ENCODE assay signal across 26 cellular contexts in the genomic region with DNA sequence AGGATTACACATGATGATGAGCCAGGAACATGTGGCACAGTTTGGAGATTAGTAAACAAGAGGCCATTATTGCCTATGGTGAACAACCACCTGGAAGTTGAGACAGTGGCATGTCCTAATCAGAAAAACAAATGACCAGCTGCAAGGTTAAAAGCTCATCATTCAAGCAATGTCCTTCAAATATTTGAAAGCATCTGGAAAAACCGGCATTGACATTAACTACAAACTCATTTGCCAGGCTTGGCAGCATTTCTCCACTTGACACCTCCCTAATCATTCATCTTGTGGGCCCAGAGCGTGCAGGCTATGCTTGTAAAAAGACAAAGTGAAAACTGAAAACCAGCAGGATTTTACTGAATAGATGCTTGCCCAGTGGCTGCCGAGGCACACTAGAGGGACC.
DNase-seq lines count a peak whose midpoint lies in the region; ATAC-seq and TF ChIP-seq lines count a peak whose summit lies in the region.
"Had no signal": no experiment of that assay in that cellular context is flagged by ENCODE, and none has a peak within 500 bp of the region (broad histone marks: within the 10 kb centered on the region; RNA-seq: fewer than 3 reads in every experiment).

No MANE protein-coding gene starts in this region.

- H3K4me1 Mint-ChIP-seq in CD8-positive, alpha-beta memory T cell: no peaks in the 10 kb centered on the region
- H3K4me1 Mint-ChIP-seq in activated naive CD8-positive, alpha-beta T cell treated with anti-CD3 and anti-CD28 coated beads for 36 hours: no peaks in the 10 kb centered on the region
- H3K4me1 Mint-ChIP-seq: memory B cell; naive thymus-derived CD4-positive, alpha-beta T cell had no signal

- H3K36me3 Mint-ChIP-seq in CD8-positive, alpha-beta memory T cell: no peaks in the 10 kb centered on the region
- no peaks in the 10 kb centered on the region for H3K36me3 Mint-ChIP-seq in activated naive CD8-positive, alpha-beta T cell treated with anti-CD3 and anti-CD28 coated beads for 36 hours
- H3K36me3 Mint-ChIP-seq: memory B cell; naive thymus-derived CD4-positive, alpha-beta T cell had no signal

- CTCF ChIA-PET in CD8-positive, alpha-beta memory T cell (lab: Charles Lee): no interaction called here

- no peaks in the 10 kb centered on the region for H3K9me3 Mint-ChIP-seq in CD8-positive, alpha-beta memory T cell
- H3K9me3 Mint-ChIP-seq in activated naive CD8-positive, alpha-beta T cell treated with anti-CD3 and anti-CD28 coated beads for 36 hours: peaks cover 3% of the 10 kb centered on the region
- H3K9me3 Mint-ChIP-seq: activated CD8-positive, alpha-beta T cell treated with anti-CD3 and anti-CD28 coated beads for 36 hours; HFFc6; memory B cell had no signal

- H3K27ac ChIP-seq in CD8-positive, alpha-beta memory T cell (ENCODE audit: low read depth, low read length): no peak overlapping the region
- H3K27ac ChIP-seq: 22Rv1, gastroesophageal sphincter, uterus had no signal

- TF ChIP-seq CTCF in fibroblast of mammary gland (conservative IDR thresholded peaks at IDR 0.05; ENCODE audit: control insufficient read depth, insufficient read depth, low read depth, low read length): no peak

- POLR2A ChIA-PET in CD8-positive, alpha-beta memory T cell (lab: Charles Lee): no interaction called here

- H3K27ac Mint-ChIP-seq in CD8-positive, alpha-beta memory T cell: no peak overlapping the region
- H3K27ac Mint-ChIP-seq in activated naive CD8-positive, alpha-beta T cell treated with anti-CD3 and anti-CD28 coated beads for 36 hours: no peak overlapping the region
- H3K27ac Mint-ChIP-seq: activated CD8-positive, alpha-beta T cell treated with anti-CD3 and anti-CD28 coated beads for 36 hours; HFFc6; memory B cell; naive thymus-derived CD4-positive, alpha-beta T cell had no signal

- H3K27me3 ChIP-seq in CD8-positive, alpha-beta memory T cell (ENCODE audit: insufficient read depth, low read length, poor library complexity, severe bottlenecking): no peaks in the 10 kb centered on the region
- H3K27me3 ChIP-seq: gastroesophageal sphincter, uterus had no signal

- no peak for ATAC-seq in HG02973 (IDR thresholded peaks at IDR 0.05; ENCODE audit: unreplicated experiment)
- ATAC-seq: activated CD8-positive, alpha-beta T cell treated with anti-CD3 and anti-CD28 coated beads for 36 hours; gastroesophageal sphincter; naive thymus-derived CD4-positive, alpha-beta T cell; sciatic nerve; SK-N-SH treated with all-trans-retinoic acid at 6 μM for 48 hours had no signal

- no peaks in the 10 kb centered on the region for H3K9me3 ChIP-seq in CD8-positive, alpha-beta memory T cell (ENCODE audit: low read length)
- H3K9me3 ChIP-seq: uterus had no signal

- peaks cover 6 to 22% of the 10 kb centered on the region in 2 donors for H3K27me3 Mint-ChIP-seq in CD8-positive, alpha-beta memory T cell
- no peaks in the 10 kb centered on the region for H3K27me3 Mint-ChIP-seq in activated naive CD8-positive, alpha-beta T cell treated with anti-CD3 and anti-CD28 coated beads for 36 hours

- DNase-seq in DMS 273 (lab: John Stamatoyannopoulos, UW; ENCODE audit: unreplicated experiment) (peak; percentile 5), DMS 273 treated with DMSO at 0.1 percent for 48 hours (lab: John Stamatoyannopoulos, UW) (no peak), NCI-H1092 (lab: John Stamatoyannopoulos, UW) (peak; percentile 8), NCI-H69 (lab: John Stamatoyannopoulos, UW) (peak; percentile 73), fibroblast of mammary gland (ENCODE audit: low read depth) (peak; percentile 52)
- DNase-seq in CD8-positive, alpha-beta memory T cell: no peak
- DNase-seq in activated naive CD8-positive, alpha-beta T cell treated with anti-CD3 and anti-CD28 coated beads for 36 hours: no peak
- DNase-seq: activated CD4-positive, CD25-positive, alpha-beta regulatory T cell; activated CD8-positive, alpha-beta T cell treated with anti-CD3 and anti-CD28 coated beads for 36 hours; activated naive CD4-positive, alpha-beta T cell treated with Interleukin-2 at 50 U/mL for 16 hours; activated T-cell treated with anti-CD3 and anti-CD28 coated beads, Interleukin-2, amount 50 U/mL, for 1 hour; AML-193; central memory CD4-positive, alpha-beta T cell; HFFc6; kidney glomerular epithelial cell; naive thymus-derived CD4-positive, alpha-beta T cell; NK-92 treated with Interleukin-12 subunit alpha and Interleukin-12 subunit beta, amount 100 ng/mL, for 24 hours; substantia nigra; T-helper 9 cell; uterus had no signal

- H3K36me3 ChIP-seq in CD8-positive, alpha-beta memory T cell (ENCODE audit: insufficient read depth, low read length): no peaks in the 10 kb centered on the region
- H3K36me3 ChIP-seq: gastroesophageal sphincter, uterus had no signal

- H3K4me1 ChIP-seq in CD8-positive, alpha-beta memory T cell (ENCODE audit: insufficient read depth, low read length): no peaks in the 10 kb centered on the region
- H3K4me1 ChIP-seq: gastroesophageal sphincter, uterus had no signal

- H3K4me3 ChIP-seq in fibroblast of mammary gland (ENCODE audit: control insufficient read depth, low read depth, low read length): no peak overlapping the region
- no peak overlapping the region for H3K4me3 ChIP-seq in CD8-positive, alpha-beta memory T cell (ENCODE audit: low read length)
- H3K4me3 ChIP-seq: gastroesophageal sphincter, uterus had no signal

- no peak overlapping the region for H3K4me3 Mint-ChIP-seq in CD8-positive, alpha-beta memory T cell
- H3K4me3 Mint-ChIP-seq in activated naive CD8-positive, alpha-beta T cell treated with anti-CD3 and anti-CD28 coated beads for 36 hours: no peak overlapping the region
- H3K4me3 Mint-ChIP-seq: activated CD8-positive, alpha-beta T cell treated with anti-CD3 and anti-CD28 coated beads for 36 hours; HFFc6; memory B cell; naive thymus-derived CD4-positive, alpha-beta T cell had no signal

Comparison
In these comparisons a context has a peak if more than half of its experiments do, and no peak if none do; other contexts are left out.
1. DNase-seq: peak in DMS 273 (single experiment), NCI-H1092 (single experiment), NCI-H69 (single experiment) and fibroblast of mammary gland (single experiment); none in DMS 273 treated with DMSO at 0.1 percent for 48 hours (single experiment), CD8-positive, alpha-beta memory T cell (0 of 5) and activated naive CD8-positive, alpha-beta T cell treated with anti-CD3 and anti-CD28 coated beads for 36 hours (single experiment).